In genomic region chr14:90720336-90720735, GRCh38 we compare ENCODE assay signal across 1 cellular context.
TF ChIP-seq lines count a peak whose summit lies in the region.

No MANE protein-coding gene starts in this region.

TF ChIP-seq in GM23338, 12 proteins besides CTCF, POLR2A, EP300 and RAD21:
- TF ChIP-seq ZNF462 (CRISPR knock-in tag; IDR thresholded peaks at IDR 0.05) (no peak), ZNF114 (CRISPR knock-in tag; IDR thresholded peaks at IDR 0.05) (no peak), ETS1 (IDR thresholded peaks at IDR 0.05) (no peak), REST (IDR thresholded peaks at IDR 0.05; ENCODE audit: unreplicated experiment) (no peak), POLR2AphosphoS5 (IDR thresholded peaks at IDR 0.05; ENCODE audit: low read depth) (no peak), NANOG (IDR thresholded peaks at IDR 0.05; ENCODE audit: borderline replicate concordance) (no peak), JUNB (IDR thresholded peaks at IDR 0.05; ENCODE audit: unreplicated experiment) (no peak), CREB1 (CRISPR knock-in tag; IDR thresholded peaks at IDR 0.05; ENCODE audit: low read depth) (no peak), EZH2 (IDR thresholded peaks at IDR 0.05; ENCODE audit: low read depth, unreplicated experiment) (no peak), ZNF331 (CRISPR knock-in tag; IDR thresholded peaks at IDR 0.05; ENCODE audit: low read depth) (no peak), EZH2phosphoT487 (IDR thresholded peaks at IDR 0.05; ENCODE audit: unreplicated experiment) (no peak), STAT1 (IDR thresholded peaks at IDR 0.05; ENCODE audit: unreplicated experiment) (no peak)
